ENCODE assay signal across 10 cellular contexts in the genomic region with DNA sequence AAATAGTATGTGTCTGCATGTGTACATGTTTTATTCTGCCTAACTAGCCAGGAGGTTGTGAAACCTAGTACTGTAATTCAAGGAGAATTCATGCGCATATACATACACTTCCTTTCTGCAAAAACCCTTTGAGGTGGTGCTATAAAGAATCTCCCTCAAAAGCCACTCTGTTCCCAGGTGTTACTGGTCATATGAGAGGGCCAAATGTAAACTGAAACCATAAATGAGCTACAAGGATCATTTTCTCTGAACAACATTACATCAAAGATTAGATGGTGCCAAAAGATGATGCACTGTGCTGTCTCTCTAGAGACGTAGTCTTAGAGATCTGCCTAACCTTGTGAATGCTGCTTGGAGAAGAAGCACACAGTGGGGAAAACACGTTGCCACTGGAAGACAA. TPM values are rescaled to one million over a fixed set of nuclear protein-coding genes. Genes with fewer than 3 reads are reported as not detected.
A peak's percentile ranks its signal among the peaks of the same experiment; 100 is the strongest.
DNase-seq lines count a peak whose midpoint lies in the region; ATAC-seq and TF ChIP-seq lines count a peak whose summit lies in the region.
"Had no signal": no experiment of that assay in that cellular context is flagged by ENCODE, and none has a peak within 500 bp of the region (broad histone marks: within the 10 kb centered on the region; RNA-seq: fewer than 3 reads in every experiment).

No MANE protein-coding gene starts in this region.

- H3K79me1 ChIP-seq in H9 (ENCODE audit: insufficient read depth, low read depth, low read length, poor library complexity, severe bottlenecking), result peaks cover 3% of the 10 kb centered on the region

- H4K20me1 ChIP-seq in H9 (ENCODE audit: control insufficient read depth, insufficient read depth, insufficient read length), result no peaks in the 10 kb centered on the region

- no peak overlapping the region for H2AFZ ChIP-seq in H9 (ENCODE audit: low read length)

- no peak overlapping the region for H4K8ac ChIP-seq in H9 (replicated peaks; ENCODE audit: insufficient read length, low read depth, low read length)

- H3K4ac ChIP-seq in H9 (ENCODE audit: low read depth, low read length), result no peak overlapping the region

- peaks cover 30% of the 10 kb centered on the region for H3K4me1 ChIP-seq in H9 (ENCODE audit: insufficient read depth, low read length)

- no peak overlapping the region for H3K4me3 Mint-ChIP-seq in H9

- TF ChIP-seq CTCF in H9 (conservative IDR thresholded peaks at IDR 0.05), result no peak

- no peak overlapping the region for H2BK20ac ChIP-seq in H9 (ENCODE audit: low read depth, low read length, poor library complexity, severe bottlenecking)

- no peaks in the 10 kb centered on the region for H3K27me3 ChIP-seq in H9 (ENCODE audit: insufficient read depth, low read length)
- H3K27me3 ChIP-seq: upper lobe of right lung had no signal

- H2BK12ac ChIP-seq in H9 (ENCODE audit: insufficient read length, low read depth, low read length), result no peak overlapping the region

- TF ChIP-seq POLR2A in GM18505 (IDR thresholded peaks at IDR 0.05; ENCODE audit: borderline replicate concordance, extremely low read depth, insufficient read depth, insufficient read length), result no peak

- H3K18ac ChIP-seq in H9 (ENCODE audit: insufficient read length, low read depth, low read length), result no peak overlapping the region

- no peak overlapping the region for H2BK5ac ChIP-seq in H9 (ENCODE audit: insufficient read length, low read length)

- H3K9me3 Mint-ChIP-seq in H9, result no peaks in the 10 kb centered on the region

- no CpG with 5 or more reads among the region's 3 CpGs for WGBS in H9 (ENCODE audit: extremely low coverage, insufficient read length, low lambda C conversion rate)

- no peak overlapping the region for H4K5ac ChIP-seq in H9 (ENCODE audit: insufficient read length, low read depth, low read length)

- no peak for DNase-seq in H9
- peak; percentile 67 for DNase-seq in NCI-H2107 treated with DMSO at 0.1 percent for 48 hours (lab: John Stamatoyannopoulos, UW; ENCODE audit: unreplicated experiment)
- DNase-seq in iris pigment epithelial cell (ENCODE audit: low read depth), result peak; percentile 81
- no peak for DNase-seq in SKM-1 (lab: John Stamatoyannopoulos, UW; ENCODE audit: unreplicated experiment)
- no peak for DNase-seq in AML-193 (lab: John Stamatoyannopoulos, UW)
- DNase-seq: left cardiac atrium, upper lobe of right lung had no signal

- peak; percentile 51 for ATAC-seq in GM18505 (IDR thresholded peaks at IDR 0.05; ENCODE audit: unreplicated experiment)
- ATAC-seq in HG02970 (IDR thresholded peaks at IDR 0.05; ENCODE audit: low FRiP score, unreplicated experiment), result no peak
- no peak for ATAC-seq in GM19455 (IDR thresholded peaks at IDR 0.05; ENCODE audit: unreplicated experiment)
- ATAC-seq: upper lobe of right lung had no signal

- no peak overlapping the region for H3T11ph ChIP-seq in H9 (ENCODE audit: low read length)

- no peak overlapping the region for H3K27ac ChIP-seq in H9 (ENCODE audit: insufficient read length, low read depth, low read length)
- H3K27ac ChIP-seq: upper lobe of right lung had no signal

- H2AK5ac ChIP-seq in H9 (ENCODE audit: insufficient read length, low read length), result no peak overlapping the region

- H3K9ac ChIP-seq in H9 (ENCODE audit: extremely low read depth, insufficient read length, low read length), result no peak overlapping the region

- no peak overlapping the region for H2BK120ac ChIP-seq in H9 (ENCODE audit: low read depth, low read length, poor library complexity, severe bottlenecking)

- H3K27me3 Mint-ChIP-seq in H9 (ENCODE audit: low read depth), result no peaks in the 10 kb centered on the region

- H3K27ac Mint-ChIP-seq in H9, result peak overlapping the region; percentile 45 to 84 (median 50); a peak in 4 of 7 replicates

- H3K9me3 ChIP-seq in H9 (ENCODE audit: control insufficient read depth, low read depth, low read length), result no peaks in the 10 kb centered on the region
- H3K9me3 ChIP-seq: upper lobe of right lung had no signal

- H3K14ac ChIP-seq in H9 (ENCODE audit: insufficient read depth, low read length), result 0 out of 2 replicates have a peak overlapping the region, but pooled peaks have one; percentile 3

- no peak overlapping the region for H3K56ac ChIP-seq in H9 (ENCODE audit: insufficient read length, low read depth, low read length)

- H3K23me2 ChIP-seq in H9 (ENCODE audit: insufficient read length, low read depth, low read length, poor library complexity, severe bottlenecking), result no peaks in the 10 kb centered on the region

- peak overlapping the region; percentile 20 for H3K4me2 ChIP-seq in H9 (ENCODE audit: insufficient read depth, insufficient read length, low read length)

- H2BK15ac ChIP-seq in H9 (ENCODE audit: low read depth, low read length), result no peak overlapping the region

- H4K91ac ChIP-seq in H9 (ENCODE audit: insufficient read length, low read depth, low read length), result no peak overlapping the region

- H3K36me3 Mint-ChIP-seq in H9 (ENCODE audit: insufficient read depth in 1 of 3, low read depth in 3 of 3), result no peaks in the 10 kb centered on the region; a peak in 2 of 7 replicates

- H3K23ac ChIP-seq in H9 (ENCODE audit: insufficient read length, low read depth, low read length), result no peak overlapping the region

- peaks cover 71 to 77% of the 10 kb centered on the region in 2 experiments for H3K4me1 Mint-ChIP-seq in H9

- H3K79me2 ChIP-seq in H9 (ENCODE audit: insufficient read depth, low read length), result peaks cover 7% of the 10 kb centered on the region; the same call in 1 of the 2 replicates

RNA-seq across cellular contexts. Expression of gene NREP, which starts 15.7 kb away (rescaled TPM):
- 159 and 163 TPM in 2 replicates for total RNA-seq in H9 (2021)

Comparison
In these comparisons a context has a peak if more than half of its experiments do, and no peak if none do; other contexts are left out.
1. DNase-seq: peak in NCI-H2107 treated with DMSO at 0.1 percent for 48 hours (single experiment) and iris pigment epithelial cell (single experiment); none in H9 (single experiment), SKM-1 (single experiment) and AML-193 (0 of 2).